15 cellular contexts compared by ENCODE assay signal in genomic region chr15:60535265-60535664, GRCh38. TPM values are rescaled to one million over a fixed set of nuclear protein-coding genes. Genes with fewer than 3 reads are reported as not detected.
A peak's percentile ranks its signal among the peaks of the same experiment; 100 is the strongest.
DNase-seq lines count a peak whose midpoint lies in the region; ATAC-seq and TF ChIP-seq lines count a peak whose summit lies in the region.
"Had no signal": no experiment of that assay in that cellular context is flagged by ENCODE, and none has a peak within 500 bp of the region (broad histone marks: within the 10 kb centered on the region; RNA-seq: fewer than 3 reads in every experiment).

No MANE protein-coding gene starts in this region.

- H3K4me1 Mint-ChIP-seq in CD4-positive, alpha-beta memory T cell: peaks cover 76 to 98% (median 83%) of the 10 kb centered on the region in 4 donors
- H3K4me1 Mint-ChIP-seq in WTC11: peaks cover 33% of the 10 kb centered on the region
- peaks cover 84 to 93% of the 10 kb centered on the region in 2 donors for H3K4me1 Mint-ChIP-seq in natural killer cell
- H3K4me1 Mint-ChIP-seq in Caco-2 (ENCODE audit: low read depth, unreplicated experiment): no peaks in the 10 kb centered on the region

- no peak overlapping the region for H3K4me3 ChIP-seq in CD4-positive, alpha-beta memory T cell (ENCODE audit: low read length in 2 of 2)
- no peak overlapping the region for H3K4me3 ChIP-seq in Caco-2 (ENCODE audit: low read depth, low read length)
- no peak overlapping the region for H3K4me3 ChIP-seq in A673 (ENCODE audit: low read depth, low read length, poor library complexity, severe bottlenecking)

- CTCF ChIA-PET in CD4-positive, alpha-beta memory T cell (lab: Charles Lee; ENCODE audit: partially characterized antibody): no interaction called here
- CTCF ChIA-PET in WTC11 (lab: Charles Lee): interaction anchor here (0.7 kb wide), 1 partner anchor 15 kb away, joined by 5 read pairs; no protein-coding TSS in a partner anchor
- CTCF ChIA-PET in Caco-2 (lab: Charles Lee): no interaction called here
- CTCF ChIA-PET in A673 (lab: Charles Lee): no interaction called here

- no peaks in the 10 kb centered on the region for H3K27me3 Mint-ChIP-seq in CD4-positive, alpha-beta memory T cell
- H3K27me3 Mint-ChIP-seq in WTC11 (ENCODE audit: low read depth): no peaks in the 10 kb centered on the region
- H3K27me3 Mint-ChIP-seq in natural killer cell (ENCODE audit: low read depth in 2 of 2): no peaks in the 10 kb centered on the region
- H3K27me3 Mint-ChIP-seq in Caco-2 (ENCODE audit: insufficient read depth, unreplicated experiment): no peaks in the 10 kb centered on the region

- POLR2A ChIA-PET in CD4-positive, alpha-beta memory T cell (lab: Charles Lee; ENCODE audit: partially characterized antibody): no interaction called here
- POLR2A ChIA-PET in WTC11 (lab: Charles Lee): no interaction called here
- POLR2A ChIA-PET in Caco-2 (lab: Charles Lee): no interaction called here
- POLR2A ChIA-PET in A673 (lab: Charles Lee; ENCODE audit: low non-redundant PET): no interaction called here

- peak; percentile 21 for DNase-seq in NCI-H1105 treated with DMSO at 0.1 percent for 48 hours (lab: John Stamatoyannopoulos, UW)
- no peak for DNase-seq in NCI-H1105 (lab: John Stamatoyannopoulos, UW)
- DNase-seq in CD4-positive, alpha-beta memory T cell: no peak
- no peak for DNase-seq in WTC11 (ENCODE audit: low spot score)
- no peak for DNase-seq in natural killer cell
- no peak for DNase-seq in NOMO-1 treated with DMSO at 0.1 percent for 48 hours (lab: John Stamatoyannopoulos, UW; ENCODE audit: unreplicated experiment)
- no peak for DNase-seq in Caco-2
- DNase-seq in A673 (ENCODE audit: low spot score): no peak
- DNase-seq: DMS153, Kasumi-1, MM.1S, NCI-H1930, NCI-H774 had no signal

- H3K36me3 Mint-ChIP-seq in CD4-positive, alpha-beta memory T cell: peaks cover 9 to 62% of the 10 kb centered on the region in 2 donors
- H3K36me3 Mint-ChIP-seq in WTC11 (no peaks in the 10 kb centered on the region), natural killer cell (no peaks in the 10 kb centered on the region), Caco-2 (ENCODE audit: insufficient read depth, unreplicated experiment) (peaks cover 3% of the 10 kb centered on the region)

- H3K27me3 ChIP-seq in CD4-positive, alpha-beta memory T cell (ENCODE audit: insufficient read depth, low read length): no peaks in the 10 kb centered on the region
- H3K27me3 ChIP-seq in Caco-2 (replicated peaks; ENCODE audit: control insufficient read depth, insufficient read depth, low read length): no peaks in the 10 kb centered on the region
- H3K27me3 ChIP-seq in A673 (replicated peaks; ENCODE audit: insufficient read depth, low read depth, low read length, poor library complexity): no peaks in the 10 kb centered on the region

- H3K9me3 ChIP-seq in CD4-positive, alpha-beta memory T cell (ENCODE audit: control insufficient read depth in 1 of 2, low read length in 2 of 2): no peaks in the 10 kb centered on the region
- H3K9me3 ChIP-seq in Caco-2 (no peaks in the 10 kb centered on the region), A673 (ENCODE audit: low read depth, low read length, poor library complexity, severe bottlenecking) (no peaks in the 10 kb centered on the region)

- H3K4me1 ChIP-seq in CD4-positive, alpha-beta memory T cell (ENCODE audit: insufficient read depth, low read length): peaks cover 99% of the 10 kb centered on the region
- H3K4me1 ChIP-seq in Caco-2 (no peaks in the 10 kb centered on the region), A673 (ENCODE audit: insufficient read depth, low read length, poor library complexity, severe bottlenecking) (no peaks in the 10 kb centered on the region)

- ATAC-seq in WTC11 (peak; percentile 44), natural killer cell (no peak)
- ATAC-seq: Panc1 had no signal

- no peaks in the 10 kb centered on the region for H3K9me3 Mint-ChIP-seq in CD4-positive, alpha-beta memory T cell
- H3K9me3 Mint-ChIP-seq in WTC11: no peaks in the 10 kb centered on the region
- no peaks in the 10 kb centered on the region for H3K9me3 Mint-ChIP-seq in natural killer cell
- H3K9me3 Mint-ChIP-seq in Caco-2 (ENCODE audit: unreplicated experiment): no peaks in the 10 kb centered on the region

- H3K27ac ChIP-seq in CD4-positive, alpha-beta memory T cell (ENCODE audit: low read depth, low read length): no peak overlapping the region
- H3K27ac ChIP-seq in A673 (ENCODE audit: low read depth, low read length, poor library complexity, severe bottlenecking): no peak overlapping the region
- H3K27ac ChIP-seq: 22Rv1 had no signal

- H3K36me3 ChIP-seq in CD4-positive, alpha-beta memory T cell (ENCODE audit: insufficient read depth, low read length): no peaks in the 10 kb centered on the region
- H3K36me3 ChIP-seq in Caco-2 (ENCODE audit: control insufficient read depth, insufficient read depth, low read length) (no peaks in the 10 kb centered on the region), A673 (ENCODE audit: insufficient read depth, low read length, poor library complexity, severe bottlenecking) (no peaks in the 10 kb centered on the region)

- BruUV-seq in Caco-2 (replicated peaks; lab: Mats Ljungman, UMichigan) (no TSS peak), A673 (replicated peaks; lab: Mats Ljungman, UMichigan) (no TSS peak)

- peak overlapping the region in 3 of 8 donors; percentile 2 to 71 (median 11) for H3K4me3 Mint-ChIP-seq in CD4-positive, alpha-beta memory T cell
- H3K4me3 Mint-ChIP-seq in WTC11: no peak overlapping the region
- no peak overlapping the region for H3K4me3 Mint-ChIP-seq in natural killer cell
- H3K4me3 Mint-ChIP-seq in Caco-2 (ENCODE audit: unreplicated experiment): no peak overlapping the region

- intact Hi-C loops in CD4-positive, alpha-beta memory T cell (cut with micrococcal nuclease): no loop called here
- intact Hi-C loops in natural killer cell (cut with micrococcal nuclease): no loop called here
- intact Hi-C loops in Caco-2 (cut with micrococcal nuclease; ENCODE audit: unreplicated experiment): no loop called here
- intact Hi-C loops in A673 (cut with micrococcal nuclease; ENCODE audit: unreplicated experiment): no loop called here

- H3K27ac Mint-ChIP-seq in CD4-positive, alpha-beta memory T cell: peak overlapping the region; percentile 8 to 92 (median 77)
- H3K27ac Mint-ChIP-seq in WTC11 (no peak overlapping the region), natural killer cell (peak overlapping the region; percentile 74 to 80), Caco-2 (ENCODE audit: unreplicated experiment) (no peak overlapping the region)

- TF ChIP-seq CTCF in WTC11 (IDR thresholded peaks at IDR 0.05) (no peak), natural killer cell (IDR thresholded peaks at IDR 0.05) (no peak), Caco-2 (IDR thresholded peaks at IDR 0.05; ENCODE audit: insufficient read depth in 1 of 2, low read depth in 1 of 2, low read length in 1 of 2, severe bottlenecking in 1 of 2, unreplicated experiment in 1 of 2) (no peak), A673 (conservative IDR thresholded peaks at IDR 0.05; ENCODE audit: low read depth, low read length) (no peak)

TF ChIP-seq in WTC11, 78 proteins besides CTCF, POLR2A, EP300 and RAD21:
- no peak for TF ChIP-seq NFYB (CRISPR knock-in tag; conservative IDR thresholded peaks at IDR 0.05; ENCODE audit: low read depth)

RNA-seq across cellular contexts. Expression of gene ICE2, which starts 56.3 kb away (rescaled TPM):
- 10 to 100 TPM; 63.7 to 68.4 TPM for total RNA-seq in CD4-positive, alpha-beta memory T cell
- 10 to 100 TPM; 46.5 to 58.7 TPM for polyA plus RNA-seq in CD4-positive, alpha-beta memory T cell
- total RNA-seq in WTC11 (2021) (76.9 to 84.3 TPM (median 77.5 TPM) in 3 replicates), natural killer cell (10 to 100 TPM; 21.7 to 36.7 (median 32.9) TPM), Caco-2 (2022) (42.3 and 44.5 TPM in 2 replicates), A673 (2021) (76.5 and 82.1 TPM in 2 replicates)

Comparison
In these comparisons a context has a peak if more than half of its experiments do, and no peak if none do; other contexts are left out.
1. H3K27ac Mint-ChIP-seq: peak in CD4-positive, alpha-beta memory T cell (7 of 7) and natural killer cell (2 of 2); none in WTC11 (single experiment) and Caco-2 (single experiment).